8 cellular contexts compared by ENCODE assay signal in the genomic region with DNA sequence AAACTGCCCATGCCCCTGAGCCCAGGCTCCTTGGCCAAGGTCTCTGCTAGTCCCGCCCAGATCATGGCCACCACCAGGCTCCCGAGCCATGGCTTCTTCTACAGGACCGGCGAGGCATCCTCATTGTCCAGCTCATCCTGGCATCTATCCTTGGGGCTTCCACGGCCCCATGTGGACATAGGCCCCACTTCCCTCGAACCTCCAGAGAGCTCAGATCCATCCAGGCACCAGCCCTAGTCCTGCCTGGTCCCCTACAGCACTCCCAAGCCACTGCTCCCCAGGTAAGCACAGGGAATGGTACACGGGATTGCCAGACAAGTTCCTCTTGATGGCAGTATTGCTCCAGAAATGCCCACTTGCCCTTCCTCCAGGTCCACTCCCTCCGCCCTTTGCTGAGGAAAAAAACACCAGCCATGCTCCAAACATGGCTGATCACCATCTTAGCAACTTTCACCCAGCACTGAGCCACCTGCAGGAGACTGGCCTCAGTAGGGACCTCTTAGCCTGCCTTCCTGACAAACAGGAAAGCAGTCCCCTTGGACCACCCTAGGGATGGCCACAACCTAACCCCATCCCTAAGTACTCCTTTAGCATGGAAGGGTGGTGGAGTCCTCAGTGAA.
DNase-seq lines count a peak whose midpoint lies in the region; ATAC-seq and TF ChIP-seq lines count a peak whose summit lies in the region.

No MANE protein-coding gene starts in this region.

- no peaks in the 10 kb centered on the region for H4K20me1 ChIP-seq in hepatocyte (ENCODE audit: insufficient read depth, poor library complexity, severe bottlenecking)

- POLR2A ChIA-PET in activated CD8-positive, alpha-beta T cell treated with anti-CD3 and anti-CD28 coated beads, Interleukin-2, amount 10 ng/mL, durations not matched to agents 7 days and 5 days (lab: Charles Lee), result no interaction called here

- no peak overlapping the region for H3K4me2 ChIP-seq in hepatocyte

- DNase-seq in BE2C (peak; percentile 73), OCI-M1 (lab: John Stamatoyannopoulos, UW) (peak; percentile 0), glutamatergic neuron (peak; percentile 14), hepatocyte (ENCODE audit: low spot score) (no peak), foreskin melanocyte (no peak)
- DNase-seq in activated CD8-positive, alpha-beta T cell treated with anti-CD3 and anti-CD28 coated beads, Interleukin-2, amount 10 ng/mL, durations not matched to agents 7 days and 5 days, result no peak

- CTCF ChIA-PET in activated CD8-positive, alpha-beta T cell treated with anti-CD3 and anti-CD28 coated beads, Interleukin-2, amount 10 ng/mL, durations not matched to agents 7 days and 5 days (lab: Charles Lee), result no interaction called here

- no peak overlapping the region for H3K4me3 ChIP-seq in BE2C (ENCODE audit: low read depth, low read length)
- no peak overlapping the region for H3K4me3 ChIP-seq in hepatocyte

- TF ChIP-seq CTCF in BE2C (IDR thresholded peaks at IDR 0.05; ENCODE audit: low read depth, low read length) (peak; percentile 41), glutamatergic neuron (IDR thresholded peaks at IDR 0.05; ENCODE audit: partially characterized antibody, unreplicated experiment) (no peak), hepatocyte (IDR thresholded peaks at IDR 0.05; ENCODE audit: poor library complexity) (no peak)

- no peaks in the 10 kb centered on the region for H3K27me3 Mint-ChIP-seq in glutamatergic neuron (ENCODE audit: unreplicated experiment)
- no peaks in the 10 kb centered on the region for H3K27me3 Mint-ChIP-seq in activated CD8-positive, alpha-beta T cell treated with anti-CD3 and anti-CD28 coated beads, Interleukin-2, amount 10 ng/mL, durations not matched to agents 7 days and 5 days (ENCODE audit: low read depth)

- 95% methylated on average over 8 of the region's 8 CpGs for WGBS in hepatocyte (ENCODE audit: low lambda C conversion rate, missing lambda C conversion rate)

- H3K9me3 Mint-ChIP-seq in glutamatergic neuron (ENCODE audit: unreplicated experiment), result no peaks in the 10 kb centered on the region
- H3K9me3 Mint-ChIP-seq in activated CD8-positive, alpha-beta T cell treated with anti-CD3 and anti-CD28 coated beads, Interleukin-2, amount 10 ng/mL, durations not matched to agents 7 days and 5 days (ENCODE audit: insufficient read depth), result no peaks in the 10 kb centered on the region

- H3K4me1 Mint-ChIP-seq in glutamatergic neuron (ENCODE audit: low read depth, unreplicated experiment), result no peaks in the 10 kb centered on the region
- no peaks in the 10 kb centered on the region for H3K4me1 Mint-ChIP-seq in activated CD8-positive, alpha-beta T cell treated with anti-CD3 and anti-CD28 coated beads, Interleukin-2, amount 10 ng/mL, durations not matched to agents 7 days and 5 days (ENCODE audit: low read depth)

- H3K27ac ChIP-seq in hepatocyte, result no peak overlapping the region

- peaks cover 6% of the 10 kb centered on the region for H3K79me2 ChIP-seq in hepatocyte

- H3K9me3 ChIP-seq in BE2C (no peaks in the 10 kb centered on the region), hepatocyte (ENCODE audit: low read depth) (no peaks in the 10 kb centered on the region)

- H3K4me3 Mint-ChIP-seq in glutamatergic neuron (ENCODE audit: unreplicated experiment), result no peak overlapping the region
- H3K4me3 Mint-ChIP-seq in activated CD8-positive, alpha-beta T cell treated with anti-CD3 and anti-CD28 coated beads, Interleukin-2, amount 10 ng/mL, durations not matched to agents 7 days and 5 days, result no peak overlapping the region

- H2AFZ ChIP-seq in hepatocyte, result no peak overlapping the region

- H3K4me1 ChIP-seq in BE2C, result peaks cover 4% of the 10 kb centered on the region; the same call in 1 of the 2 replicates
- H3K4me1 ChIP-seq in hepatocyte (ENCODE audit: insufficient read depth), result no peaks in the 10 kb centered on the region

- ATAC-seq in GM18868 (IDR thresholded peaks at IDR 0.05; ENCODE audit: unreplicated experiment) (peak; percentile 60), HG03280 (IDR thresholded peaks at IDR 0.05; ENCODE audit: unreplicated experiment) (peak; percentile 64)
- no peak for ATAC-seq in activated CD8-positive, alpha-beta T cell treated with anti-CD3 and anti-CD28 coated beads, Interleukin-2, amount 10 ng/mL, durations not matched to agents 7 days and 5 days

- H3K27me3 ChIP-seq in BE2C (no peaks in the 10 kb centered on the region), hepatocyte (no peaks in the 10 kb centered on the region)

- H3K9me2 ChIP-seq in hepatocyte (replicated peaks; ENCODE audit: insufficient read depth), result no peaks in the 10 kb centered on the region

- no peak overlapping the region for H3K27ac Mint-ChIP-seq in glutamatergic neuron (ENCODE audit: unreplicated experiment)
- H3K27ac Mint-ChIP-seq in activated CD8-positive, alpha-beta T cell treated with anti-CD3 and anti-CD28 coated beads, Interleukin-2, amount 10 ng/mL, durations not matched to agents 7 days and 5 days, result no peak overlapping the region

- H3K36me3 Mint-ChIP-seq in glutamatergic neuron (ENCODE audit: unreplicated experiment), result no peaks in the 10 kb centered on the region
- H3K36me3 Mint-ChIP-seq in activated CD8-positive, alpha-beta T cell treated with anti-CD3 and anti-CD28 coated beads, Interleukin-2, amount 10 ng/mL, durations not matched to agents 7 days and 5 days (ENCODE audit: low read depth), result no peaks in the 10 kb centered on the region

- no peaks in the 10 kb centered on the region for H3K36me3 ChIP-seq in BE2C
- H3K36me3 ChIP-seq in hepatocyte (replicated peaks; ENCODE audit: insufficient read depth, low read depth), result no peaks in the 10 kb centered on the region

Comparison
In these comparisons a context has a peak if more than half of its experiments do, and no peak if none do; other contexts are left out.
1. DNase-seq: peak in BE2C (single experiment), OCI-M1 (single experiment) and glutamatergic neuron (single experiment); none in hepatocyte (single experiment), activated CD8-positive, alpha-beta T cell treated with anti-CD3 and anti-CD28 coated beads, Interleukin-2, amount 10 ng/mL, durations not matched to agents 7 days and 5 days (single experiment) and foreskin melanocyte (single experiment).